ENCODE assay signal across 22 cellular contexts in genomic region chr14:104477804-104478375, GRCh38.
"Had no signal": no experiment of that assay in that cellular context is flagged by ENCODE, and none has a peak within 500 bp of the region (broad histone marks: within the 10 kb centered on the region; RNA-seq: fewer than 3 reads in every experiment).

No MANE protein-coding gene starts in this region.

- H3K27me3 ChIP-seq: colonic mucosa, hepatocyte, pancreas, right atrium auricular region, upper lobe of right lung had no signal

- H3K4me3 Mint-ChIP-seq: activated naive CD8-positive, alpha-beta T cell treated with anti-CD3 and anti-CD28 coated beads for 36 hours; effector memory CD8-positive, alpha-beta T cell; immature natural killer cell; natural killer cell; WTC11 had no signal

- H3K27ac Mint-ChIP-seq: activated naive CD8-positive, alpha-beta T cell treated with anti-CD3 and anti-CD28 coated beads for 36 hours; effector memory CD8-positive, alpha-beta T cell; immature natural killer cell; natural killer cell; WTC11 had no signal

- H3K36me3 ChIP-seq: colonic mucosa, left ventricle myocardium inferior, pancreas, right atrium auricular region, spleen, upper lobe of right lung had no signal

- H3K27ac ChIP-seq: colonic mucosa, dorsolateral prefrontal cortex, hepatocyte, left ventricle myocardium inferior, pancreas, psoas muscle, right atrium auricular region, spleen, upper lobe of right lung had no signal

- H3K4me1 Mint-ChIP-seq: immature natural killer cell, natural killer cell had no signal

- H3K4me3 ChIP-seq: colonic mucosa, dorsolateral prefrontal cortex, hepatocyte, left ventricle myocardium inferior, pancreas, psoas muscle, right atrium auricular region, spleen, upper lobe of right lung had no signal

- DNase-seq: activated CD4-positive, alpha-beta T cell treated with anti-CD3 and anti-CD28 coated beads, Interleukin-2, amount 50 U/mL, for 48 hours; activated naive CD4-positive, alpha-beta T cell treated with Interleukin-2 at 50 U/mL for 16 hours; activated naive CD8-positive, alpha-beta T cell treated with anti-CD3 and anti-CD28 coated beads for 36 hours; activated T-cell treated with anti-CD3 and anti-CD28 coated beads, Interleukin-2, amount 50 U/mL, for 48 hours; colonic mucosa; dorsolateral prefrontal cortex; effector memory CD8-positive, alpha-beta T cell; glutamatergic neuron; immature natural killer cell; left ventricle myocardium inferior; natural killer cell; psoas muscle; spleen; stimulated activated CD4-positive, alpha-beta T cell treated with anti-CD3 and anti-CD28 coated beads, Interleukin-4, amount 100 ng/mL, for 4 hours; stimulated activated naive CD8-positive, alpha-beta T cell treated with anti-CD3 and anti-CD28 coated beads, Interleukin-15, Interleukin-2, amounts not matched to agents 100 U/mL and 50 U/mL, for 24 hours; T1000; upper lobe of right lung had no signal

- ATAC-seq: effector memory CD8-positive, alpha-beta T cell; esophagus mucosa; pancreas; psoas muscle; stimulated activated naive CD8-positive, alpha-beta T cell treated with anti-CD3 and anti-CD28 coated beads, Interleukin-15, Interleukin-2, amounts not matched to agents 100 U/mL and 50 U/mL, for 24 hours; upper lobe of right lung; WTC11 had no signal

- H3K9me3 ChIP-seq: colonic mucosa, pancreas, upper lobe of right lung had no signal

- H3K4me1 ChIP-seq: colonic mucosa, left ventricle myocardium inferior, pancreas, psoas muscle, right atrium auricular region, spleen, upper lobe of right lung had no signal
